In the genomic region with DNA sequence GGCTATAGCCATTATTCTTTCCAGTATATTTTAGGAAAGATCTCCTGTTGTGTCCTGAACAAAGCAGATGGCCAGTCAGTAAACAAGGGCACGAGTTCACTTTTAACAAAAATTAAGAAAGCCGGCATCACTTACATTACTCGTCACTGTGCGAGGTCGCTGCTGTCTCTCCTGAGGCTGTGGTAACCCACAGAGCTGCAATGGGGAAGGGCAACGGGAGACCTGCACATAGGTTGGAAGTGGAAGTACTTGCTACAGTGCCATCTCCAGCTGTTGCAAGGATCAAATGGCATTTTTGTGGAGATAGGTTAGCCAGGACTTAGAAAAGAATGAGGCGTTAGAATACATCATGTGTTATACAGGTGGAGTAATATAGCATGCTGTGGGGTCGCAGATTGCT, we compare ENCODE assay signal across 31 cellular contexts.
DNase-seq lines count a peak whose midpoint lies in the region; ATAC-seq and TF ChIP-seq lines count a peak whose summit lies in the region.
"Had no signal": no experiment of that assay in that cellular context is flagged by ENCODE, and none has a peak within 500 bp of the region (broad histone marks: within the 10 kb centered on the region; RNA-seq: fewer than 3 reads in every experiment).

No MANE protein-coding gene starts in this region.

- H3K4me3 Mint-ChIP-seq in CD4-positive, CD25-positive, alpha-beta regulatory T cell: no peak overlapping the region
- no peak overlapping the region for H3K4me3 Mint-ChIP-seq in GM23338
- H3K4me3 Mint-ChIP-seq in T-helper 17 cell: no peak overlapping the region
- no peak overlapping the region for H3K4me3 Mint-ChIP-seq in activated T-helper 17 cell treated with anti-CD3 and anti-CD28 coated beads, Interleukin-2, amount 50 U/mL, for 72 hours
- H3K4me3 Mint-ChIP-seq: activated CD8-positive, alpha-beta memory T cell treated with anti-CD3 and anti-CD28 coated beads, Interleukin-2, amount 10 ng/mL, durations not matched to agents 7 days and 5 days; activated naive CD8-positive, alpha-beta T cell treated with anti-CD3 and anti-CD28 coated beads, Interleukin-2, amount 50 U/mL, for 24 hours; activated T-cell treated with anti-CD3 and anti-CD28 coated beads, Interleukin-2, amount 50 U/mL, for 4 hours; CD14-positive monocyte; central memory CD8-positive, alpha-beta T cell; endodermal cell had no signal

- H3F3A ChIP-seq in GM23338 (replicated peaks; ENCODE audit: low read depth): no peaks in the 10 kb centered on the region

- peaks cover 34% of the 10 kb centered on the region for H3K36me3 ChIP-seq in CD4-positive, CD25-positive, alpha-beta regulatory T cell (ENCODE audit: control insufficient read depth, insufficient read depth, low read length)
- H3K36me3 ChIP-seq in GM23338 (ENCODE audit: insufficient read depth) (peaks cover 12% of the 10 kb centered on the region; the same call in 1 of the 2 replicates), neutrophil (peaks cover 28% of the 10 kb centered on the region)
- H3K36me3 ChIP-seq: prostate gland had no signal

- ATAC-seq in CD4-positive, CD25-positive, alpha-beta regulatory T cell (ENCODE audit: low read depth in 2 of 2): no peak
- ATAC-seq in GM23338: peak; percentile 60
- no peak for ATAC-seq in T-helper 17 cell
- ATAC-seq in activated T-helper 17 cell treated with anti-CD3 and anti-CD28 coated beads, Interleukin-2, amount 50 U/mL, for 72 hours (replicated peaks): no peak
- ATAC-seq: activated CD8-positive, alpha-beta memory T cell treated with anti-CD3 and anti-CD28 coated beads, Interleukin-2, amount 10 ng/mL, durations not matched to agents 7 days and 5 days; activated naive CD8-positive, alpha-beta T cell treated with anti-CD3 and anti-CD28 coated beads, Interleukin-2, amount 50 U/mL, for 24 hours; activated T-cell treated with anti-CD3 and anti-CD28 coated beads, Interleukin-2, amount 50 U/mL, for 4 hours; foreskin keratinocyte had no signal

- H3K9me3 Mint-ChIP-seq in CD4-positive, CD25-positive, alpha-beta regulatory T cell: no peaks in the 10 kb centered on the region
- H3K9me3 Mint-ChIP-seq in GM23338: no peaks in the 10 kb centered on the region
- no peaks in the 10 kb centered on the region for H3K9me3 Mint-ChIP-seq in activated T-helper 17 cell treated with anti-CD3 and anti-CD28 coated beads, Interleukin-2, amount 50 U/mL, for 72 hours
- H3K9me3 Mint-ChIP-seq: activated naive CD8-positive, alpha-beta T cell treated with anti-CD3 and anti-CD28 coated beads, Interleukin-2, amount 50 U/mL, for 24 hours; activated T-cell treated with anti-CD3 and anti-CD28 coated beads, Interleukin-2, amount 50 U/mL, for 4 hours; CD14-positive monocyte; central memory CD8-positive, alpha-beta T cell; endodermal cell; naive thymus-derived CD4-positive, alpha-beta T cell had no signal

- DNase-seq in CD4-positive, CD25-positive, alpha-beta regulatory T cell: no peak
- DNase-seq in GM23338 (ENCODE audit: low spot score) (no peak), T-helper 17 cell (no peak), COLO829 (ENCODE audit: low spot score) (no peak)
- no peak for DNase-seq in activated CD4-positive, alpha-beta T cell treated with anti-CD3 and anti-CD28 coated beads, Interleukin-2, amount 50 U/mL, for 1 hour
- DNase-seq: activated CD4-positive, alpha-beta T cell treated with anti-CD3 and anti-CD28 coated beads, Interleukin-2, amount 50 U/mL, for 4 hours; activated CD8-positive, alpha-beta memory T cell treated with anti-CD3 and anti-CD28 coated beads, Interleukin-2, amount 10 ng/mL, durations not matched to agents 7 days and 5 days; activated gamma-delta T cell treated with Interleukin-2 at 50 U/mL for 16 hours; activated naive CD8-positive, alpha-beta T cell treated with anti-CD3 and anti-CD28 coated beads, Interleukin-2, amount 50 U/mL, for 24 hours; activated T-cell treated with anti-CD3 and anti-CD28 coated beads, Interleukin-2, amount 50 U/mL, for 4 hours; dermis blood vessel endothelial cell; endodermal cell; foreskin keratinocyte; heart left ventricle; midbrain; naive thymus-derived CD4-positive, alpha-beta T cell; NCI-H1417; NCI-H2029 treated with DMSO at 0.1 percent for 48 hours; NCI-H446; NCI-H774; occipital lobe; sigmoid colon; stimulated activated CD4-positive, alpha-beta T cell treated with anti-CD3 and anti-CD28 coated beads, Interleukin-4, amount 100 ng/mL, for 24 hours; tibial artery had no signal

- no peaks in the 10 kb centered on the region for H3K9me3 ChIP-seq in CD4-positive, CD25-positive, alpha-beta regulatory T cell (ENCODE audit: control insufficient read depth in 2 of 2, low read length in 2 of 2)
- no peaks in the 10 kb centered on the region for H3K9me3 ChIP-seq in T-helper 17 cell (ENCODE audit: control insufficient read depth, low read length, poor library complexity, severe bottlenecking)
- no peaks in the 10 kb centered on the region for H3K9me3 ChIP-seq in neutrophil
- H3K9me3 ChIP-seq: esophagus muscularis mucosa, HAP-1, heart left ventricle, prostate gland, sigmoid colon, tibial artery had no signal

- no peaks in the 10 kb centered on the region for H3K9me2 ChIP-seq in GM23338 (ENCODE audit: insufficient read depth)

- H3K79me2 ChIP-seq in GM23338 (replicated peaks; ENCODE audit: insufficient read depth): 0 out of 2 replicates have a peak, but pooled peaks cover 5% of the 10 kb centered on the region

- peaks cover 19% of the 10 kb centered on the region for H3K36me3 Mint-ChIP-seq in CD4-positive, CD25-positive, alpha-beta regulatory T cell
- H3K36me3 Mint-ChIP-seq in GM23338 (ENCODE audit: low read depth) (peaks cover 17% of the 10 kb centered on the region), T-helper 17 cell (ENCODE audit: low read depth) (peaks cover 3% of the 10 kb centered on the region)
- H3K36me3 Mint-ChIP-seq in activated T-helper 17 cell treated with anti-CD3 and anti-CD28 coated beads, Interleukin-2, amount 50 U/mL, for 72 hours (ENCODE audit: low read depth): peaks cover 63% of the 10 kb centered on the region

- H2AFZ ChIP-seq in GM23338: no peak overlapping the region

- H3K4me2 ChIP-seq in GM23338: no peak overlapping the region

- no peak overlapping the region for H3K4me3 ChIP-seq in CD4-positive, CD25-positive, alpha-beta regulatory T cell (ENCODE audit: low read depth, low read length)
- H3K4me3 ChIP-seq in GM23338: no peak overlapping the region
- no peak overlapping the region for H3K4me3 ChIP-seq in neutrophil (ENCODE audit: low read depth in 1 of 2, low read length in 1 of 2)
- H3K4me3 ChIP-seq: esophagus muscularis mucosa, HAP-1, heart left ventricle, prostate gland, sigmoid colon, tibial artery had no signal

- H3K27me3 Mint-ChIP-seq in CD4-positive, CD25-positive, alpha-beta regulatory T cell: no peaks in the 10 kb centered on the region
- H3K27me3 Mint-ChIP-seq in GM23338 (ENCODE audit: insufficient read depth, low read depth, poor library complexity): peaks cover 1% of the 10 kb centered on the region
- H3K27me3 Mint-ChIP-seq in T-helper 17 cell: no peaks in the 10 kb centered on the region
- no peaks in the 10 kb centered on the region for H3K27me3 Mint-ChIP-seq in activated T-helper 17 cell treated with anti-CD3 and anti-CD28 coated beads, Interleukin-2, amount 50 U/mL, for 72 hours
- H3K27me3 Mint-ChIP-seq: activated CD8-positive, alpha-beta memory T cell treated with anti-CD3 and anti-CD28 coated beads, Interleukin-2, amount 10 ng/mL, durations not matched to agents 7 days and 5 days; activated naive CD8-positive, alpha-beta T cell treated with anti-CD3 and anti-CD28 coated beads, Interleukin-2, amount 50 U/mL, for 24 hours; central memory CD8-positive, alpha-beta T cell; naive thymus-derived CD4-positive, alpha-beta T cell had no signal

- peak overlapping the region in 2 of 3 donors; percentile 3 to 76 for H3K27ac Mint-ChIP-seq in CD4-positive, CD25-positive, alpha-beta regulatory T cell
- H3K27ac Mint-ChIP-seq in GM23338: peak overlapping the region; percentile 51
- H3K27ac Mint-ChIP-seq in T-helper 17 cell: peak overlapping the region; percentile 67
- H3K27ac Mint-ChIP-seq in activated T-helper 17 cell treated with anti-CD3 and anti-CD28 coated beads, Interleukin-2, amount 50 U/mL, for 72 hours: no peak overlapping the region
- H3K27ac Mint-ChIP-seq: activated CD8-positive, alpha-beta memory T cell treated with anti-CD3 and anti-CD28 coated beads, Interleukin-2, amount 10 ng/mL, durations not matched to agents 7 days and 5 days; activated naive CD8-positive, alpha-beta T cell treated with anti-CD3 and anti-CD28 coated beads, Interleukin-2, amount 50 U/mL, for 24 hours; endodermal cell had no signal

- no peaks in the 10 kb centered on the region for H3K27me3 ChIP-seq in CD4-positive, CD25-positive, alpha-beta regulatory T cell (ENCODE audit: control insufficient read depth, insufficient read depth, low read length)
- no peaks in the 10 kb centered on the region for H3K27me3 ChIP-seq in GM23338 (ENCODE audit: insufficient read depth)
- no peaks in the 10 kb centered on the region for H3K27me3 ChIP-seq in neutrophil
- H3K27me3 ChIP-seq: esophagus muscularis mucosa, foreskin keratinocyte, heart left ventricle, sigmoid colon, tibial artery had no signal

- H4K20me1 ChIP-seq in GM23338 (replicated peaks; ENCODE audit: insufficient read depth): no peaks in the 10 kb centered on the region

- no peak overlapping the region for H3K27ac ChIP-seq in CD4-positive, CD25-positive, alpha-beta regulatory T cell (ENCODE audit: insufficient read depth, low read length, poor library complexity, severe bottlenecking)
- H3K27ac ChIP-seq in GM23338 (ENCODE audit: low read depth) (no peak overlapping the region), neutrophil (peak overlapping the region; percentile 65)
- H3K27ac ChIP-seq: foreskin keratinocyte, tibial artery had no signal

- peaks cover 15 to 27% (median 19%) of the 10 kb centered on the region in 4 donors for H3K4me1 Mint-ChIP-seq in CD4-positive, CD25-positive, alpha-beta regulatory T cell
- peaks cover 15% of the 10 kb centered on the region for H3K4me1 Mint-ChIP-seq in GM23338
- H3K4me1 Mint-ChIP-seq in T-helper 17 cell: peaks cover 20% of the 10 kb centered on the region
- H3K4me1 Mint-ChIP-seq in activated T-helper 17 cell treated with anti-CD3 and anti-CD28 coated beads, Interleukin-2, amount 50 U/mL, for 72 hours: peaks cover 18% of the 10 kb centered on the region

- no peak for TF ChIP-seq CTCF in GM23338 (conservative IDR thresholded peaks at IDR 0.05; ENCODE audit: low read depth in 2 of 2)
- no peak for TF ChIP-seq CTCF in neutrophil (IDR thresholded peaks at IDR 0.05)

- no peaks in the 10 kb centered on the region for H3K4me1 ChIP-seq in CD4-positive, CD25-positive, alpha-beta regulatory T cell (ENCODE audit: control insufficient read depth, insufficient read depth, low read length, poor library complexity, severe bottlenecking)
- H3K4me1 ChIP-seq in GM23338 (ENCODE audit: insufficient read depth): no peaks in the 10 kb centered on the region
- H3K4me1 ChIP-seq in neutrophil (ENCODE audit: control insufficient read depth in 1 of 2, insufficient read depth in 1 of 2, low read depth in 1 of 2, low read length in 1 of 2): peaks cover 37 to 43% of the 10 kb centered on the region in 2 experiments

TF ChIP-seq in GM23338, 12 proteins besides CTCF, POLR2A, EP300 and RAD21:
- TF ChIP-seq EZH2 (IDR thresholded peaks at IDR 0.05; ENCODE audit: low read depth, unreplicated experiment): no peak
